13 cellular contexts compared by ENCODE assay signal in the genomic region with DNA sequence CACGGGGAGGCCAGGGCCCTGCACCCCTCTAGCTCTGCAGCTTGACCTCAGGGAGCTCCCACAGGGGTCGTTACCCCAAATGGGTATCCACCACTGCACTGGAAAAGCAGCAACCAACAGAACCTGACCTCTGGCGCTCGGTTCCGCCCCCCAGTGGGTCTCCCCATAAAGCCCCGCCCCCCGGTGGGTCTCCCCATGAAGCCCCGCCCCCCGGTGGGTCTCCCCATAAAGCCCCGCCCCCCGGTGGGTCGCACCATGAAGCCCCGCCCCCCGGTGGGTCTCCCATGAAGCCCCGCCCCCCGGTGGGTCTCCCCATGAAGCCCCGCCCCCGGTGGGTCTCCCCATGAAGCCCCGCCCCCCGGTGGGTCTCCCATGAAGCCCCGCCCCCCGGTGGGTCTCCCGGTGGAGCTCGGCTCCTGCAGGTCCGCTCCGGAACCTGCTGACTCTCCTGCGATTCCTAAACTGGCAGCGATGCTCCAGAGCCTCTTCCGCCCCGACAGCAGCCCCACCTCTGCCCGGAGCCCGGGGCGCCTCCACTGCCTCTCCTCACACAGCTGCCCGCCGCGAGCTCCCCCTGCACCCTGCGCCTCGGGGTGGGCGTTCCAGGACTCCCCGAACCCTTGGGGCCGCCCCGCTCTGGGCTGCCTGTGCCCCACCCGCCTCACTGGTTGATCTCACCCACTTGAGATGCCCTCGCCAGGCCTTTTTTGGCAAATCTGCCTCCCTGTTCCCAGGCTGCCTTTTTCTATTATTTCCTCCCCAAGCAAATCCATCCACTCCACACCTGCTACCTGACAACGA. TPM values are rescaled to one million over a fixed set of nuclear protein-coding genes. Genes with fewer than 3 reads are reported as not detected.
DNase-seq lines count a peak whose midpoint lies in the region; ATAC-seq, FAIRE-seq and TF ChIP-seq lines count a peak whose summit lies in the region.
"Had no signal": no experiment of that assay in that cellular context is flagged by ENCODE, and none has a peak within 500 bp of the region (broad histone marks: within the 10 kb centered on the region; RNA-seq: fewer than 3 reads in every experiment).

No MANE protein-coding gene starts in this region.

- H3K56ac ChIP-seq in H1 (replicated peaks; ENCODE audit: insufficient read length, low read depth, low read length): no peak overlapping the region

- no peak for TF ChIP-seq EP300 in H1 (IDR thresholded peaks at IDR 0.05; ENCODE audit: borderline replicate concordance in 1 of 2, low read depth in 2 of 2, low read length in 2 of 2)

- H3K79me1 ChIP-seq in H1 (ENCODE audit: low read depth, low read length): no peaks in the 10 kb centered on the region; the same call in 1 of the 2 replicates

- no peaks in the 10 kb centered on the region for H3K79me2 ChIP-seq in H1 (ENCODE audit: control insufficient read depth in 1 of 2, insufficient read depth in 2 of 2, low read length in 2 of 2)

- TF ChIP-seq POLR2A in H1 (IDR thresholded peaks at IDR 0.05; ENCODE audit: control extremely low read depth in 1 of 2, low read depth in 2 of 2, low read length in 2 of 2): no peak

- H2BK120ac ChIP-seq in H1 (replicated peaks; ENCODE audit: low read depth, low read length): no peak overlapping the region

- H4K20me1 ChIP-seq in H1 (replicated peaks in 1 of 2; ENCODE audit: control insufficient read depth in 1 of 2, insufficient read depth in 2 of 2, low read length in 2 of 2): peaks cover 0 to 2% of the 10 kb centered on the region in 2 experiments

- no peak for FAIRE-seq in H1 (lab: Jason Lieb, UNC)
- FAIRE-seq: endometrium, GM12878 had no signal

- intact Hi-C loops in activated naive CD4-positive, alpha-beta T cell treated with anti-CD3 and anti-CD28 coated beads for 36 hours (cut with micrococcal nuclease): no loop called here
- intact Hi-C loops in upper lobe of right lung (cut with DNase I): no loop called here

- H3K4me3 ChIP-seq in H1 (ENCODE audit: extremely low read depth in 1 of 4, insufficient read depth in 2 of 4, low read depth in 3 of 4, low read length in 4 of 4) (no peak overlapping the region), upper lobe of right lung (no peak overlapping the region)
- H3K4me3 ChIP-seq: GM12878, stomach had no signal

- no peak overlapping the region for H3K4me2 ChIP-seq in H1 (ENCODE audit: insufficient read depth in 1 of 2, low read depth in 2 of 2, low read length in 2 of 2)

- H3K23ac ChIP-seq in H1 (ENCODE audit: insufficient read length): no peak overlapping the region

- no peak overlapping the region for H2BK20ac ChIP-seq in H1 (ENCODE audit: low read length)

- H3K4ac ChIP-seq in H1 (replicated peaks; ENCODE audit: insufficient read length, low read depth, low read length): peak overlapping the region; percentile 90

- no peak for ATAC-seq in upper lobe of right lung
- ATAC-seq: GM12878 had no signal

- H3K4me1 Mint-ChIP-seq in activated naive CD4-positive, alpha-beta T cell treated with anti-CD3 and anti-CD28 coated beads for 36 hours (ENCODE audit: low read depth): peaks cover 19% of the 10 kb centered on the region
- H3K4me1 Mint-ChIP-seq: naive B cell had no signal

- H3K36me3 Mint-ChIP-seq in activated naive CD4-positive, alpha-beta T cell treated with anti-CD3 and anti-CD28 coated beads for 36 hours (ENCODE audit: low read depth): no peaks in the 10 kb centered on the region
- H3K36me3 Mint-ChIP-seq: naive B cell had no signal

- no peak overlapping the region for H3K14ac ChIP-seq in H1 (ENCODE audit: insufficient read length)

- peak overlapping the region; percentile 75; the same call in 1 of the 2 replicates for H4K8ac ChIP-seq in H1 (ENCODE audit: extremely low read depth, insufficient read depth, low read length)

- peak overlapping the region; percentile 52 for H3K4me3 Mint-ChIP-seq in activated naive CD4-positive, alpha-beta T cell treated with anti-CD3 and anti-CD28 coated beads for 36 hours
- H3K4me3 Mint-ChIP-seq: naive B cell had no signal

- no peak for DNase-seq in activated naive CD4-positive, alpha-beta T cell treated with anti-CD3 and anti-CD28 coated beads for 36 hours
- no peak for DNase-seq in activated naive CD4-positive, alpha-beta T cell (lab: John Stamatoyannopoulos, UW)
- DNase-seq in NCI-H2196 (lab: John Stamatoyannopoulos, UW; ENCODE audit: unreplicated experiment) (peak; percentile 76), H1 (ENCODE audit: low read depth in 1 of 2, low spot score in 2 of 2) (no peak), upper lobe of right lung (no peak), amygdala (lab: John Stamatoyannopoulos, UW) (no peak), retina (no peak)
- no peak for DNase-seq in activated effector memory CD4-positive, alpha-beta T cell treated with anti-CD3 and anti-CD28 coated beads, Interleukin-2, amount 50 U/mL, for 16 hours
- DNase-seq: naive B cell, stomach had no signal

- POLR2A ChIA-PET in H1 (lab: Charles Lee; ENCODE audit: partially characterized antibody): interaction anchor here (0.6 to 4.5 kb wide), 5 partner anchors 11 to 56 kb away, joined by 3 to 23 read pairs (median 3); a partner anchor contains a TSS

- 99% methylated on average over 9 of the region's 45 CpGs; no CpG with 5 or more reads in 1 of the 2 experiments for WGBS in H1 (ENCODE audit: extremely low coverage in 1 of 2, insufficient coverage in 1 of 2, insufficient read length in 1 of 2, insufficient replicate concordance in 2 of 2, low coverage in 1 of 2, low lambda C conversion rate in 2 of 2, missing lambda C conversion rate in 1 of 2), 2 experiments

- no peak overlapping the region for H2AFZ ChIP-seq in H1 (ENCODE audit: low read length)

- H3K27me3 ChIP-seq in H1 (replicated peaks in 1 of 4; ENCODE audit: control insufficient read depth in 3 of 4, extremely low read depth in 1 of 4, insufficient read depth in 3 of 4, low read length in 3 of 4) (no peaks in the 10 kb centered on the region), upper lobe of right lung (no peaks in the 10 kb centered on the region)
- H3K27me3 ChIP-seq: stomach had no signal

- TF ChIP-seq RAD21 in H1 (IDR thresholded peaks at IDR 0.05 in 1 of 2, conservative IDR thresholded peaks at IDR 0.05 in 1 of 2; ENCODE audit: low read depth in 2 of 2, low read length in 2 of 2): no peak

- peaks cover 0 to 20% (median 4%) of the 10 kb centered on the region in 4 experiments; a peak in 6 of 7 replicates for H3K4me1 ChIP-seq in H1 (replicated peaks in 1 of 4; ENCODE audit: control insufficient read depth in 3 of 4, insufficient read depth in 4 of 4, low read length in 3 of 4)
- H3K4me1 ChIP-seq in upper lobe of right lung: no peaks in the 10 kb centered on the region
- H3K4me1 ChIP-seq: stomach had no signal

- H3K27me3 Mint-ChIP-seq in activated naive CD4-positive, alpha-beta T cell treated with anti-CD3 and anti-CD28 coated beads for 36 hours (ENCODE audit: low read depth): no peaks in the 10 kb centered on the region
- H3K27me3 Mint-ChIP-seq: naive B cell had no signal

- H3K9me3 Mint-ChIP-seq in activated naive CD4-positive, alpha-beta T cell treated with anti-CD3 and anti-CD28 coated beads for 36 hours: no peaks in the 10 kb centered on the region
- H3K9me3 Mint-ChIP-seq: naive B cell had no signal

- H2AK5ac ChIP-seq in H1 (ENCODE audit: low read depth, low read length): peak overlapping the region; percentile 53; the same call in 1 of the 2 replicates

- H3K9me3 ChIP-seq in H1 (ENCODE audit: insufficient read depth in 2 of 2, low read depth in 1 of 2, low read length in 1 of 2) (no peaks in the 10 kb centered on the region), upper lobe of right lung (no peaks in the 10 kb centered on the region)
- H3K9me3 ChIP-seq: stomach had no signal

- peak overlapping the region; percentile 83; the same call in 1 of the 2 replicates for H2BK5ac ChIP-seq in H1 (ENCODE audit: low read depth, low read length)

- peak overlapping the region; percentile 27; the same call in 1 of the 2 replicates for H2BK12ac ChIP-seq in H1 (ENCODE audit: low read depth, low read length)

- TF ChIP-seq CTCF in H1 (IDR thresholded peaks at IDR 0.05; ENCODE audit: control extremely low read depth in 1 of 3, insufficient read depth in 1 of 3, low read depth in 1 of 3, low read length in 3 of 3): no peak
- no peak for TF ChIP-seq CTCF in upper lobe of right lung (IDR thresholded peaks at IDR 0.05)

- H3K18ac ChIP-seq in H1 (ENCODE audit: extremely low read depth, low read length): peak overlapping the region; percentile 78

- no peak overlapping the region for H3K27ac ChIP-seq in H1 (ENCODE audit: low read depth, low read length)
- peak overlapping the region; percentile 47 for H3K27ac ChIP-seq in upper lobe of right lung

- H3K9ac ChIP-seq in H1 (replicated peaks in 1 of 4; ENCODE audit: extremely low read depth in 1 of 4, low read depth in 3 of 4, low read length in 3 of 4): no peak overlapping the region

- CTCF ChIA-PET in activated naive CD4-positive, alpha-beta T cell treated with anti-CD3 and anti-CD28 coated beads for 36 hours (lab: Charles Lee): no interaction called here
- CTCF ChIA-PET in H1 (lab: Charles Lee; ENCODE audit: partially characterized antibody): interaction anchor here (0.5 to 4.4 kb wide), 6 partner anchors 9 to 525 kb away, joined by 3 to 17 read pairs (median 3); a partner anchor contains a TSS

- no peak overlapping the region for H2BK15ac ChIP-seq in H1 (ENCODE audit: low read length)

- H3K36me3 ChIP-seq in H1 (ENCODE audit: control insufficient read depth in 2 of 4, insufficient read depth in 4 of 4, low read length in 3 of 4) (peaks cover 0 to 2% (median 0%) of the 10 kb centered on the region in 4 experiments; a peak in 2 of 8 replicates), upper lobe of right lung (no peaks in the 10 kb centered on the region)

- H3K23me2 ChIP-seq in H1 (ENCODE audit: low read depth, low read length): no peaks in the 10 kb centered on the region

- H4K5ac ChIP-seq in H1 (ENCODE audit: insufficient read length, low read depth, low read length): peak overlapping the region; percentile 63

- H4K91ac ChIP-seq in H1 (replicated peaks; ENCODE audit: insufficient read length, low read length): peak overlapping the region; percentile 40

- peak overlapping the region; percentile 69 for H3K27ac Mint-ChIP-seq in activated naive CD4-positive, alpha-beta T cell treated with anti-CD3 and anti-CD28 coated beads for 36 hours

RNA-seq across cellular contexts. Expression of a gene that starts 12.1 kb away (rescaled TPM):
- 10 to 100 TPM; 22.4 to 24.8 TPM for total RNA-seq in activated naive CD4-positive, alpha-beta T cell treated with anti-CD3 and anti-CD28 coated beads for 36 hours
- 25.0 and 29.1 TPM in 2 replicates for total RNA-seq in H1 (2021; fragmentation: NEBNext Ultra II Directional; extraction: Animal tissue kit (Norgen Biotek cat#: 25700))
- 15.9 and 32.9 TPM in 2 replicates for polyA plus RNA-seq in H1 (2011; rRNA removed)
- polyA plus RNA-seq in H1 (2011; cell fraction: cytosol; rRNA removed): 25.5 TPM
- polyA plus RNA-seq in H1 (2011; cell fraction: nucleus; rRNA removed): 164 TPM
- polyA plus RNA-seq in H1 (2012, experiment 1 of 2): 12.2 to 32.2 TPM (median 25.5 TPM) in 4 replicates
- polyA plus RNA-seq in H1 (2012, experiment 2 of 2): 12.8 TPM
- polyA plus RNA-seq in H1 (2013, experiment 1 of 2): 33.5 TPM
- polyA plus RNA-seq in H1 (2013, experiment 2 of 2): 30.8 TPM
- polyA minus RNA-seq in H1 (2011; rRNA and poly(A)+ RNA removed): 2.3 and 2.8 TPM in 2 replicates
- 14.1 TPM for polyA minus RNA-seq in H1 (2011; cell fraction: cytosol; rRNA and poly(A)+ RNA removed)
- 22.7 TPM for polyA minus RNA-seq in H1 (2011; cell fraction: nucleus; rRNA and poly(A)+ RNA removed)
- total RNA-seq in upper lobe of right lung: 64.1 TPM

RNA-seq across cellular contexts. Expression of a gene that starts 15.2 kb away (rescaled TPM):
- total RNA-seq in activated naive CD4-positive, alpha-beta T cell treated with anti-CD3 and anti-CD28 coated beads for 36 hours: 1 to 10 TPM; 3.1 to 4.1 TPM
- total RNA-seq in H1 (2021; fragmentation: NEBNext Ultra II Directional; extraction: Animal tissue kit (Norgen Biotek cat#: 25700)): 3.3 and 4.5 TPM in 2 replicates
- 5.9 and 9.5 TPM in 2 replicates for polyA plus RNA-seq in H1 (2011; rRNA removed)
- 4.9 TPM for polyA plus RNA-seq in H1 (2011; cell fraction: cytosol; rRNA removed)
- 19.4 TPM for polyA plus RNA-seq in H1 (2011; cell fraction: nucleus; rRNA removed)
- polyA plus RNA-seq in H1 (2012, experiment 1 of 2): 2.2 to 3.8 TPM (median 2.7 TPM) in 4 replicates
- polyA plus RNA-seq in H1 (2012, experiment 2 of 2): 3.0 TPM
- 1.8 TPM for polyA plus RNA-seq in H1 (2013, experiment 1 of 2)
- 1.7 TPM for polyA plus RNA-seq in H1 (2013, experiment 2 of 2)
- 0.28 and 0.37 TPM in 2 replicates for polyA minus RNA-seq in H1 (2011; rRNA and poly(A)+ RNA removed)
- 4.0 TPM for polyA minus RNA-seq in H1 (2011; cell fraction: cytosol; rRNA and poly(A)+ RNA removed)
- 5.9 TPM for polyA minus RNA-seq in H1 (2011; cell fraction: nucleus; rRNA and poly(A)+ RNA removed)
- 7.8 TPM for total RNA-seq in upper lobe of right lung

RNA-seq across cellular contexts. Expression of a gene that starts 43.8 kb away (rescaled TPM):
- 10 to 100 TPM; 15.3 to 18.0 TPM for total RNA-seq in activated naive CD4-positive, alpha-beta T cell treated with anti-CD3 and anti-CD28 coated beads for 36 hours
- 21.4 and 24.9 TPM in 2 replicates for total RNA-seq in H1 (2021; fragmentation: NEBNext Ultra II Directional; extraction: Animal tissue kit (Norgen Biotek cat#: 25700))
- polyA plus RNA-seq in H1 (2011; rRNA removed): 14.5 and 21.5 TPM in 2 replicates
- polyA plus RNA-seq in H1 (2011; cell fraction: cytosol; rRNA removed): 26.6 TPM
- 43.9 TPM for polyA plus RNA-seq in H1 (2011; cell fraction: nucleus; rRNA removed)
- 18.6 to 26.7 TPM (median 25.5 TPM) in 4 replicates for polyA plus RNA-seq in H1 (2012, experiment 1 of 2)
- polyA plus RNA-seq in H1 (2012, experiment 2 of 2): 13.2 TPM
- polyA plus RNA-seq in H1 (2013, experiment 1 of 2): 10.7 TPM
- 11.2 TPM for polyA plus RNA-seq in H1 (2013, experiment 2 of 2)
- polyA minus RNA-seq in H1 (2011; rRNA and poly(A)+ RNA removed): 7.0 and 8.0 TPM in 2 replicates
- 13.4 TPM for polyA minus RNA-seq in H1 (2011; cell fraction: cytosol; rRNA and poly(A)+ RNA removed)
- 11.9 TPM for polyA minus RNA-seq in H1 (2011; cell fraction: nucleus; rRNA and poly(A)+ RNA removed)
- 27.6 TPM for total RNA-seq in upper lobe of right lung

RNA-seq across cellular contexts. Expression of a gene that starts 43.9 kb away (rescaled TPM):
- 10 to 100 TPM; 45.6 to 49.2 TPM for total RNA-seq in activated naive CD4-positive, alpha-beta T cell treated with anti-CD3 and anti-CD28 coated beads for 36 hours
- 21.9 and 22.9 TPM in 2 replicates for total RNA-seq in H1 (2021; fragmentation: NEBNext Ultra II Directional; extraction: Animal tissue kit (Norgen Biotek cat#: 25700))
- 12.9 and 19.4 TPM in 2 replicates for polyA plus RNA-seq in H1 (2011; rRNA removed)
- polyA plus RNA-seq in H1 (2011; cell fraction: cytosol; rRNA removed): 23.2 TPM
- 32.0 TPM for polyA plus RNA-seq in H1 (2011; cell fraction: nucleus; rRNA removed)
- polyA plus RNA-seq in H1 (2012, experiment 1 of 2): 12.3 to 20.2 TPM (median 18.9 TPM) in 4 replicates
- 9.1 TPM for polyA plus RNA-seq in H1 (2012, experiment 2 of 2)
- 7.5 TPM for polyA plus RNA-seq in H1 (2013, experiment 1 of 2)
- polyA plus RNA-seq in H1 (2013, experiment 2 of 2): 7.8 TPM
- 12.9 and 15.4 TPM in 2 replicates for polyA minus RNA-seq in H1 (2011; rRNA and poly(A)+ RNA removed)
- polyA minus RNA-seq in H1 (2011; cell fraction: cytosol; rRNA and poly(A)+ RNA removed): 10.6 TPM
- 34.7 TPM for polyA minus RNA-seq in H1 (2011; cell fraction: nucleus; rRNA and poly(A)+ RNA removed)
- total RNA-seq in upper lobe of right lung: 49.4 TPM

RNA-seq across cellular contexts. Expression of a gene that starts 55.2 kb away (rescaled TPM):
- total RNA-seq in activated naive CD4-positive, alpha-beta T cell treated with anti-CD3 and anti-CD28 coated beads for 36 hours: not detected
- total RNA-seq in H1 (2021; fragmentation: NEBNext Ultra II Directional; extraction: Animal tissue kit (Norgen Biotek cat#: 25700)): not detected in 2 replicates
- 3.1 and 5.4 TPM in 2 replicates for polyA plus RNA-seq in H1 (2011; rRNA removed)
- polyA plus RNA-seq in H1 (2011; cell fraction: cytosol; rRNA removed): 2.5 TPM
- polyA plus RNA-seq in H1 (2011; cell fraction: nucleus; rRNA removed): 16.8 TPM
- 0.27 to 1.6 TPM (median 0.43 TPM) in 3 of 4 replicates, not detected in the other for polyA plus RNA-seq in H1 (2012, experiment 1 of 2)
- 0.39 TPM for polyA plus RNA-seq in H1 (2012, experiment 2 of 2)
- 0.75 TPM for polyA plus RNA-seq in H1 (2013, experiment 1 of 2)
- polyA plus RNA-seq in H1 (2013, experiment 2 of 2): 0.96 TPM
- polyA minus RNA-seq in H1 (2011; rRNA and poly(A)+ RNA removed): not detected in 2 replicates
- polyA minus RNA-seq in H1 (2011; cell fraction: cytosol; rRNA and poly(A)+ RNA removed): not detected
- 1.1 TPM for polyA minus RNA-seq in H1 (2011; cell fraction: nucleus; rRNA and poly(A)+ RNA removed)
- 14.4 TPM for total RNA-seq in upper lobe of right lung
- total RNA-seq: T-helper 2 cell treated with Interferon-gamma antibody and Interleukin-4, amounts not matched to agents 100 ng/mL and 5 ng/mL, for 36 hours had no signal
